In genomic region chr19:50371914-50372475, GRCh38 we compare ENCODE assay signal across 14 cellular contexts. TPM values are rescaled to one million over a fixed set of nuclear protein-coding genes. Genes with fewer than 3 reads are reported as not detected.
"Had no signal": no experiment of that assay in that cellular context is flagged by ENCODE, and none has a peak within 500 bp of the region (broad histone marks: within the 10 kb centered on the region; RNA-seq: fewer than 3 reads in every experiment).

No MANE protein-coding gene starts in this region.

- H3K36me3 ChIP-seq: cardiac muscle cell had no signal

- H3K27me3 ChIP-seq: cardiac muscle cell had no signal

- FAIRE-seq: colon, small intestine, TTC549 had no signal

- H3K27ac ChIP-seq: cardiac muscle cell had no signal

- DNase-seq: activated naive CD4-positive, alpha-beta T cell treated with anti-CD3 and anti-CD28 coated beads, Interleukin-2, amount 10 ng/mL, durations not matched to agents 7 days and 5 days; effector CD4-positive, alpha-beta T cell; hypothalamus; mammary epithelial cell; mucosa of descending colon; natural killer cell; right cardiac atrium; small intestine; T-helper 17 cell had no signal

- H3K4me3 ChIP-seq: cardiac muscle cell, mucosa of descending colon had no signal

- H3K9me3 ChIP-seq: mucosa of descending colon had no signal

- ATAC-seq: mucosa of descending colon; natural killer cell; right cardiac atrium; stimulated activated effector memory CD8-positive, alpha-beta T cell treated with anti-CD3 and anti-CD28 coated beads, Interleukin-12 subunit alpha, Interleukin-12 subunit beta, amount 100 ng/mL, for 72 hours; T-helper 17 cell had no signal

RNA-seq across cellular contexts. Expression of gene SPIB, which starts 46.7 kb away (rescaled TPM):
- total RNA-seq: mammary epithelial cell, subcutaneous adipose tissue had no signal
